Comparison of ENCODE assay signal across 16 cellular contexts in genomic region chr11:21142007-21142406, GRCh38.
DNase-seq lines count a peak whose midpoint lies in the region; FAIRE-seq and TF ChIP-seq lines count a peak whose summit lies in the region.
"Had no signal": no experiment of that assay in that cellular context is flagged by ENCODE, and none has a peak within 500 bp of the region (broad histone marks: within the 10 kb centered on the region; RNA-seq: fewer than 3 reads in every experiment).

No MANE protein-coding gene starts in this region.

- no peaks in the 10 kb centered on the region for H3K36me3 Mint-ChIP-seq in progenitor cell of endocrine pancreas (ENCODE audit: insufficient read depth)
- H3K36me3 Mint-ChIP-seq in activated naive CD8-positive, alpha-beta T cell treated with anti-CD3 and anti-CD28 coated beads for 36 hours = no peaks in the 10 kb centered on the region
- no peaks in the 10 kb centered on the region for H3K36me3 Mint-ChIP-seq in activated CD4-positive, alpha-beta T cell treated with anti-CD3 and anti-CD28 coated beads, Interleukin-2, amount 10 ng/mL, durations not matched to agents 7 days and 5 days (ENCODE audit: low read depth)
- H3K36me3 Mint-ChIP-seq: activated CD4-positive, alpha-beta memory T cell treated with anti-CD3 and anti-CD28 coated beads for 36 hours had no signal

- no peak overlapping the region for H3K4me3 Mint-ChIP-seq in progenitor cell of endocrine pancreas (ENCODE audit: low read depth)
- H3K4me3 Mint-ChIP-seq in activated naive CD8-positive, alpha-beta T cell treated with anti-CD3 and anti-CD28 coated beads for 36 hours = no peak overlapping the region
- no peak overlapping the region for H3K4me3 Mint-ChIP-seq in activated CD4-positive, alpha-beta T cell treated with anti-CD3 and anti-CD28 coated beads, Interleukin-2, amount 10 ng/mL, durations not matched to agents 7 days and 5 days
- H3K4me3 Mint-ChIP-seq: activated CD4-positive, alpha-beta memory T cell treated with anti-CD3 and anti-CD28 coated beads for 36 hours; T-helper 17 cell had no signal

- TF ChIP-seq CTCF in bronchial epithelial cell (IDR thresholded peaks at IDR 0.05; ENCODE audit: insufficient read depth, low read length, severe bottlenecking) (peak; percentile 38), progenitor cell of endocrine pancreas (IDR thresholded peaks at IDR 0.05; ENCODE audit: unreplicated experiment) (peak; percentile 43)

- POLR2A ChIA-PET in activated CD4-positive, alpha-beta T cell treated with anti-CD3 and anti-CD28 coated beads, Interleukin-2, amount 10 ng/mL, durations not matched to agents 7 days and 5 days (lab: Charles Lee) = no interaction called here

- H3K27ac Mint-ChIP-seq in progenitor cell of endocrine pancreas = no peak overlapping the region
- H3K27ac Mint-ChIP-seq in activated naive CD8-positive, alpha-beta T cell treated with anti-CD3 and anti-CD28 coated beads for 36 hours = no peak overlapping the region
- no peak overlapping the region for H3K27ac Mint-ChIP-seq in activated CD4-positive, alpha-beta T cell treated with anti-CD3 and anti-CD28 coated beads, Interleukin-2, amount 10 ng/mL, durations not matched to agents 7 days and 5 days
- H3K27ac Mint-ChIP-seq: activated CD4-positive, alpha-beta memory T cell treated with anti-CD3 and anti-CD28 coated beads for 36 hours; T-helper 17 cell had no signal

- no peak overlapping the region for H3K4me3 ChIP-seq in bronchial epithelial cell (ENCODE audit: low read depth, low read length)
- H3K4me3 ChIP-seq: ovary had no signal

- H3K4me1 Mint-ChIP-seq in progenitor cell of endocrine pancreas (ENCODE audit: low read depth) = no peaks in the 10 kb centered on the region
- H3K4me1 Mint-ChIP-seq in activated naive CD8-positive, alpha-beta T cell treated with anti-CD3 and anti-CD28 coated beads for 36 hours = no peaks in the 10 kb centered on the region
- no peaks in the 10 kb centered on the region for H3K4me1 Mint-ChIP-seq in activated CD4-positive, alpha-beta T cell treated with anti-CD3 and anti-CD28 coated beads, Interleukin-2, amount 10 ng/mL, durations not matched to agents 7 days and 5 days
- H3K4me1 Mint-ChIP-seq: T-helper 17 cell had no signal

- no peaks in the 10 kb centered on the region for H3K9me3 Mint-ChIP-seq in progenitor cell of endocrine pancreas (ENCODE audit: low read depth)
- no peaks in the 10 kb centered on the region for H3K9me3 Mint-ChIP-seq in activated naive CD8-positive, alpha-beta T cell treated with anti-CD3 and anti-CD28 coated beads for 36 hours
- H3K9me3 Mint-ChIP-seq in activated CD4-positive, alpha-beta T cell treated with anti-CD3 and anti-CD28 coated beads, Interleukin-2, amount 10 ng/mL, durations not matched to agents 7 days and 5 days = peaks cover 3% of the 10 kb centered on the region

- H3K36me3 ChIP-seq in bronchial epithelial cell (ENCODE audit: control insufficient read depth, insufficient read depth, low read length) = no peaks in the 10 kb centered on the region
- H3K36me3 ChIP-seq: ovary had no signal

- no peak for FAIRE-seq in bronchial epithelial cell (lab: Jason Lieb, UNC)

- DNase-seq in NCI-H524 (lab: John Stamatoyannopoulos, UW) (peak; percentile 30 to 55), NCI-H524 treated with DMSO at 0.1 percent for 48 hours (lab: John Stamatoyannopoulos, UW) (no peak), NCI-H1092 (lab: John Stamatoyannopoulos, UW) (peak; percentile 19), bronchial epithelial cell (ENCODE audit: low read depth) (peak; percentile 35), progenitor cell of endocrine pancreas (ENCODE audit: low spot score, unreplicated experiment) (no peak)
- DNase-seq in activated naive CD8-positive, alpha-beta T cell treated with anti-CD3 and anti-CD28 coated beads for 36 hours = no peak
- no peak for DNase-seq in activated effector memory CD4-positive, alpha-beta T cell treated with anti-CD3 and anti-CD28 coated beads, Interleukin-2, amount 50 U/mL, for 16 hours
- no peak for DNase-seq in activated CD4-positive, alpha-beta T cell treated with anti-CD3 and anti-CD28 coated beads, Interleukin-2, amount 10 ng/mL, durations not matched to agents 7 days and 5 days
- DNase-seq: activated CD4-positive, alpha-beta memory T cell treated with anti-CD3 and anti-CD28 coated beads for 36 hours; EL; head of caudate nucleus; Kasumi-1; mesenchymal stem cell; NK-92 treated with Interleukin-12 subunit alpha and Interleukin-12 subunit beta, amount 100 ng/mL, for 24 hours; ovary; T-helper 17 cell had no signal

- H3K27me3 Mint-ChIP-seq in progenitor cell of endocrine pancreas = peaks cover 5% of the 10 kb centered on the region
- H3K27me3 Mint-ChIP-seq in activated naive CD8-positive, alpha-beta T cell treated with anti-CD3 and anti-CD28 coated beads for 36 hours = no peaks in the 10 kb centered on the region
- H3K27me3 Mint-ChIP-seq in activated CD4-positive, alpha-beta T cell treated with anti-CD3 and anti-CD28 coated beads, Interleukin-2, amount 10 ng/mL, durations not matched to agents 7 days and 5 days = no peaks in the 10 kb centered on the region
- H3K27me3 Mint-ChIP-seq: activated CD4-positive, alpha-beta memory T cell treated with anti-CD3 and anti-CD28 coated beads for 36 hours; T-helper 17 cell had no signal

- H3K27me3 ChIP-seq in bronchial epithelial cell (ENCODE audit: control insufficient read depth, insufficient read depth, low read length) = no peaks in the 10 kb centered on the region
- H3K27me3 ChIP-seq: ovary had no signal

- CTCF ChIA-PET in activated CD4-positive, alpha-beta T cell treated with anti-CD3 and anti-CD28 coated beads, Interleukin-2, amount 10 ng/mL, durations not matched to agents 7 days and 5 days (lab: Charles Lee) = no interaction called here

Comparison
In these comparisons a context has a peak if more than half of its experiments do, and no peak if none do; other contexts are left out.
1. DNase-seq: peak in NCI-H524 (2 of 2), NCI-H1092 (single experiment) and bronchial epithelial cell (single experiment); none in NCI-H524 treated with DMSO at 0.1 percent for 48 hours (single experiment), progenitor cell of endocrine pancreas (single experiment), activated naive CD8-positive, alpha-beta T cell treated with anti-CD3 and anti-CD28 coated beads for 36 hours (single experiment), activated effector memory CD4-positive, alpha-beta T cell treated with anti-CD3 and anti-CD28 coated beads, Interleukin-2, amount 50 U/mL, for 16 hours (single experiment) and activated CD4-positive, alpha-beta T cell treated with anti-CD3 and anti-CD28 coated beads, Interleukin-2, amount 10 ng/mL, durations not matched to agents 7 days and 5 days (single experiment).